ENCODE assay signal across 16 cellular contexts in genomic region chr2:148640767-148641166, GRCh38. TPM values are rescaled to one million over a fixed set of nuclear protein-coding genes. Genes with fewer than 3 reads are reported as not detected.
DNase-seq lines count a peak whose midpoint lies in the region; ATAC-seq and TF ChIP-seq lines count a peak whose summit lies in the region.
"Had no signal": no experiment of that assay in that cellular context is flagged by ENCODE, and none has a peak within 500 bp of the region (broad histone marks: within the 10 kb centered on the region; RNA-seq: fewer than 3 reads in every experiment).

No MANE protein-coding gene starts in this region.

- H3K27me3 ChIP-seq in hepatocyte (no peaks in the 10 kb centered on the region), left lung (no peaks in the 10 kb centered on the region)
- H3K27me3 ChIP-seq: body of pancreas had no signal

- H3K79me2 ChIP-seq in hepatocyte: peaks cover 4% of the 10 kb centered on the region

- H3K36me3 Mint-ChIP-seq in activated T-helper 1 cell treated with anti-CD3 and anti-CD28 coated beads, Interleukin-12 subunit alpha, Interleukin-12 subunit beta, Interleukin-2, Interleukin-4 antibody, amounts not matched to agents 30 ng/mL and 10 ng/mL and 1 ng/mL, durations not matched to agents 14 hours and 24 hours and 36 hours (ENCODE audit: low read depth): peaks cover 2% of the 10 kb centered on the region
- H3K36me3 Mint-ChIP-seq: natural killer cell treated with Interleukin-12 subunit alpha and Interleukin-12 subunit beta and Interleukin-15 and Interleukin-18, amount 100 ng/mL, for 72 hours had no signal

- CTCF ChIA-PET in HEK293 (lab: Yijun Ruan, JAX): interaction anchor here (0.6 to 1.0 kb wide), 4 partner anchors 20 to 932 kb away, joined by 3 to 5 read pairs (median 4); no protein-coding TSS in a partner anchor

- no peak overlapping the region for H3K27ac Mint-ChIP-seq in activated T-helper 1 cell treated with anti-CD3 and anti-CD28 coated beads, Interleukin-12 subunit alpha, Interleukin-12 subunit beta, Interleukin-2, Interleukin-4 antibody, amounts not matched to agents 30 ng/mL and 10 ng/mL and 1 ng/mL, durations not matched to agents 14 hours and 24 hours and 36 hours
- H3K27ac Mint-ChIP-seq: activated T-helper 2 cell treated with anti-CD3 and anti-CD28 coated beads, Interferon-gamma antibody, Interleukin-2, Interleukin-4, amounts not matched to agents 10 μg/mL and 5 μg/mL and 100 μg/mL, durations not matched to agents 14 hours and 24 hours and 36 hours; natural killer cell treated with Interleukin-12 subunit alpha and Interleukin-12 subunit beta and Interleukin-15 and Interleukin-18, amount 100 ng/mL, for 72 hours had no signal

- H3K9me3 Mint-ChIP-seq in activated T-helper 1 cell treated with anti-CD3 and anti-CD28 coated beads, Interleukin-12 subunit alpha, Interleukin-12 subunit beta, Interleukin-2, Interleukin-4 antibody, amounts not matched to agents 30 ng/mL and 10 ng/mL and 1 ng/mL, durations not matched to agents 14 hours and 24 hours and 36 hours: no peaks in the 10 kb centered on the region
- H3K9me3 Mint-ChIP-seq: activated T-helper 2 cell treated with anti-CD3 and anti-CD28 coated beads, Interferon-gamma antibody, Interleukin-2, Interleukin-4, amounts not matched to agents 10 μg/mL and 5 μg/mL and 100 μg/mL, durations not matched to agents 14 hours and 24 hours and 36 hours; CD8-positive, alpha-beta memory T cell; natural killer cell treated with Interleukin-12 subunit alpha and Interleukin-12 subunit beta and Interleukin-15 and Interleukin-18, amount 100 ng/mL, for 72 hours had no signal

- intact Hi-C loops in activated T-helper 1 cell treated with anti-CD3 and anti-CD28 coated beads, Interleukin-12 subunit alpha, Interleukin-12 subunit beta, Interleukin-2, Interleukin-4 antibody, amounts not matched to agents 30 ng/mL and 10 ng/mL and 1 ng/mL, durations not matched to agents 14 hours and 24 hours and 36 hours (cut with micrococcal nuclease): loop anchor here (10.0 kb wide), 2 partner anchors 706 to 1346 kb away; no protein-coding TSS in a partner anchor
- intact Hi-C loops in left lung (cut with DNase I): loop anchor here in 1 of 2 donors (10.0 kb wide), 1 partner anchor 344 kb away; no protein-coding TSS in a partner anchor

- H3K4me1 ChIP-seq in HEK293 (ENCODE audit: control insufficient read depth, insufficient read depth, low read length) (peaks cover 6% of the 10 kb centered on the region; the same call in 1 of the 2 replicates), hepatocyte (ENCODE audit: insufficient read depth) (no peaks in the 10 kb centered on the region), left lung (peaks cover 8 to 20% of the 10 kb centered on the region in 2 donors)

- no peaks in the 10 kb centered on the region for H3K9me3 ChIP-seq in HEK293 (ENCODE audit: control insufficient read depth, insufficient read depth, low read depth, low read length)
- no peaks in the 10 kb centered on the region for H3K9me3 ChIP-seq in hepatocyte (ENCODE audit: low read depth)
- H3K9me3 ChIP-seq in left lung: no peaks in the 10 kb centered on the region
- H3K9me3 ChIP-seq: body of pancreas, thoracic aorta had no signal

- WGBS in hepatocyte (ENCODE audit: low lambda C conversion rate, missing lambda C conversion rate): 52% methylated on average over 5 of the region's 5 CpGs

- no peak overlapping the region for H3K27ac ChIP-seq in HEK293 (ENCODE audit: extremely low read depth, low read depth, low read length)
- no peak overlapping the region for H3K27ac ChIP-seq in hepatocyte
- no peak overlapping the region for H3K27ac ChIP-seq in left lung
- H3K27ac ChIP-seq: body of pancreas, skin epidermis, thoracic aorta had no signal

- no peak overlapping the region for H3K4me3 Mint-ChIP-seq in activated T-helper 1 cell treated with anti-CD3 and anti-CD28 coated beads, Interleukin-12 subunit alpha, Interleukin-12 subunit beta, Interleukin-2, Interleukin-4 antibody, amounts not matched to agents 30 ng/mL and 10 ng/mL and 1 ng/mL, durations not matched to agents 14 hours and 24 hours and 36 hours
- H3K4me3 Mint-ChIP-seq: natural killer cell treated with Interleukin-12 subunit alpha and Interleukin-12 subunit beta and Interleukin-15 and Interleukin-18, amount 100 ng/mL, for 72 hours had no signal

- H3K27me3 Mint-ChIP-seq in activated T-helper 1 cell treated with anti-CD3 and anti-CD28 coated beads, Interleukin-12 subunit alpha, Interleukin-12 subunit beta, Interleukin-2, Interleukin-4 antibody, amounts not matched to agents 30 ng/mL and 10 ng/mL and 1 ng/mL, durations not matched to agents 14 hours and 24 hours and 36 hours (ENCODE audit: insufficient read depth): peaks cover 20% of the 10 kb centered on the region

- POLR2A ChIA-PET in HEK293 (lab: Yijun Ruan, JAX): interaction anchor here (0.6 kb wide), 1 partner anchor 1223 kb away, joined by 3 read pairs; no protein-coding TSS in a partner anchor

- ATAC-seq in left lung: no peak
- ATAC-seq: body of pancreas; natural killer cell treated with Interleukin-12 subunit alpha and Interleukin-12 subunit beta and Interleukin-15 and Interleukin-18, amount 100 ng/mL, for 72 hours had no signal

- no peak overlapping the region for H2AFZ ChIP-seq in hepatocyte

- peaks cover 4% of the 10 kb centered on the region for H4K20me1 ChIP-seq in hepatocyte (ENCODE audit: insufficient read depth, poor library complexity, severe bottlenecking)

- no peaks in the 10 kb centered on the region for H3K36me3 ChIP-seq in HEK293 (ENCODE audit: control insufficient read depth in 2 of 2, insufficient read depth in 1 of 2, low read length in 2 of 2)
- H3K36me3 ChIP-seq in hepatocyte (replicated peaks; ENCODE audit: insufficient read depth, low read depth): no peaks in the 10 kb centered on the region
- no peaks in the 10 kb centered on the region for H3K36me3 ChIP-seq in left lung
- H3K36me3 ChIP-seq: thoracic aorta had no signal

- in situ Hi-C loops in astrocyte of the spinal cord (cut with HindIII; ENCODE audit: low sequenced_read_pairs): no loop called here

- peaks cover 15% of the 10 kb centered on the region for H3K4me1 Mint-ChIP-seq in activated T-helper 1 cell treated with anti-CD3 and anti-CD28 coated beads, Interleukin-12 subunit alpha, Interleukin-12 subunit beta, Interleukin-2, Interleukin-4 antibody, amounts not matched to agents 30 ng/mL and 10 ng/mL and 1 ng/mL, durations not matched to agents 14 hours and 24 hours and 36 hours (ENCODE audit: low read depth)

- peak; percentile 72 for DNase-seq in Ammon's horn (ENCODE audit: low spot score)
- peak; percentile 9 for DNase-seq in astrocyte of the spinal cord (ENCODE audit: low read depth, low spot score)
- DNase-seq in hepatocyte (ENCODE audit: low spot score): no peak
- no peak for DNase-seq in NCI-H1930 (lab: John Stamatoyannopoulos, UW)
- no peak for DNase-seq in activated T-helper 1 cell treated with anti-CD3 and anti-CD28 coated beads, Interleukin-12 subunit alpha, Interleukin-12 subunit beta, Interleukin-2, Interleukin-4 antibody, amounts not matched to agents 30 ng/mL and 10 ng/mL and 1 ng/mL, durations not matched to agents 14 hours and 24 hours and 36 hours (ENCODE audit: low spot score)
- no peak for DNase-seq in NCI-H2107 (lab: John Stamatoyannopoulos, UW)
- DNase-seq in left lung: no peak
- DNase-seq: activated CD4-positive, alpha-beta T cell treated with anti-CD3 and anti-CD28 coated beads for 48 hours; body of pancreas; CD8-positive, alpha-beta memory T cell; NCI-H774 had no signal

- TF ChIP-seq CTCF in HEK293 (tag by site-specific recombination; IDR thresholded peaks at IDR 0.05) (no peak), astrocyte of the spinal cord (IDR thresholded peaks at IDR 0.05; ENCODE audit: low read depth, low read length) (peak; percentile 22), hepatocyte (IDR thresholded peaks at IDR 0.05; ENCODE audit: poor library complexity) (peak; percentile 19), left lung (IDR thresholded peaks at IDR 0.05) (no peak)

- H3K9me2 ChIP-seq in hepatocyte (replicated peaks; ENCODE audit: insufficient read depth): no peaks in the 10 kb centered on the region

- H3K4me2 ChIP-seq in hepatocyte: no peak overlapping the region

- H3K4me3 ChIP-seq in HEK293 (ENCODE audit: low read depth, low read length) (no peak overlapping the region), astrocyte of the spinal cord (ENCODE audit: low read depth, low read length) (no peak overlapping the region), hepatocyte (no peak overlapping the region), left lung (no peak overlapping the region)
- H3K4me3 ChIP-seq: body of pancreas, skin epidermis, thoracic aorta had no signal

TF ChIP-seq in HEK293, 187 proteins besides CTCF, POLR2A, EP300 and RAD21:
- TF ChIP-seq ZNF530 (tag by site-specific recombination; IDR thresholded peaks at IDR 0.05; ENCODE audit: low read depth) (no peak), ZNF621 (tag by site-specific recombination; IDR thresholded peaks at IDR 0.05) (no peak), ZNF654 (tag by site-specific recombination; IDR thresholded peaks at IDR 0.05; ENCODE audit: low read depth) (peak; percentile 21)

RNA-seq across cellular contexts. Expression of gene EPC2, which starts 3.8 kb away (rescaled TPM):
- total RNA-seq in hepatocyte (37.3 and 37.8 TPM in 2 replicates), left lung (10 to 100 TPM; 28.7 to 30.6 TPM)
- 2.6 and 2.7 TPM in 2 replicates for polyA plus RNA-seq in hepatocyte
- 36.2 and 36.9 TPM in 2 replicates for total RNA-seq in activated T-helper 1 cell treated with anti-CD3 and anti-CD28 coated beads, Interleukin-12 subunit alpha, Interleukin-12 subunit beta, Interleukin-2, Interleukin-4 antibody, amounts not matched to agents 30 ng/mL and 10 ng/mL and 1 ng/mL, durations not matched to agents 14 hours and 24 hours and 36 hours

Comparison
In these comparisons a context has a peak if more than half of its experiments do, and no peak if none do; other contexts are left out.
1. DNase-seq: peak in Ammon's horn (single experiment) and astrocyte of the spinal cord (single experiment); none in hepatocyte (single experiment), NCI-H1930 (0 of 2), activated T-helper 1 cell treated with anti-CD3 and anti-CD28 coated beads, Interleukin-12 subunit alpha, Interleukin-12 subunit beta, Interleukin-2, Interleukin-4 antibody, amounts not matched to agents 30 ng/mL and 10 ng/mL and 1 ng/mL, durations not matched to agents 14 hours and 24 hours and 36 hours (single experiment), NCI-H2107 (single experiment) and left lung (0 of 2).
2. CTCF ChIP-seq: peak in astrocyte of the spinal cord (single experiment) and hepatocyte (single experiment); none in HEK293 (single experiment) and left lung (0 of 2).